Comparison of ENCODE assay signal across 24 cellular contexts in genomic region chr1:93262645-93263044, GRCh38.
"Had no signal": no experiment of that assay in that cellular context is flagged by ENCODE, and none has a peak within 500 bp of the region (broad histone marks: within the 10 kb centered on the region; RNA-seq: fewer than 3 reads in every experiment).

No MANE protein-coding gene starts in this region.

- ATAC-seq: activated CD8-positive, alpha-beta memory T cell treated with anti-CD3 and anti-CD28 coated beads, Interleukin-2, amount 10 ng/mL, durations not matched to agents 7 days and 5 days; activated naive CD4-positive, alpha-beta T cell treated with anti-CD3 and anti-CD28 coated beads, Interleukin-2, amount 50 U/mL, for 72 hours; activated naive CD8-positive, alpha-beta T cell treated with anti-CD3 and anti-CD28 coated beads, Interleukin-2, amount 50 U/mL, for 24 hours; PC-3; T-helper 17 cell; WTC11 had no signal

- DNase-seq: activated CD4-positive, alpha-beta T cell treated with anti-CD3 and anti-CD28 coated beads for 48 hours; activated CD4-positive, alpha-beta T cell treated with anti-CD3 and anti-CD28 coated beads, Interleukin-2, amount 50 U/mL, for 4 hours; activated CD4-positive, CD25-positive, alpha-beta regulatory T cell treated with anti-CD3 and anti-CD28 coated beads, Interleukin-2, amount 50 U/mL, for 72 hours; activated CD8-positive, alpha-beta memory T cell treated with anti-CD3 and anti-CD28 coated beads, Interleukin-2, amount 10 ng/mL, durations not matched to agents 7 days and 5 days; activated effector memory CD4-positive, alpha-beta T cell treated with Interleukin-2 at 50 U/mL for 16 hours; activated naive CD4-positive, alpha-beta T cell; activated naive CD8-positive, alpha-beta T cell treated with anti-CD3 and anti-CD28 coated beads, Interleukin-2, amount 50 U/mL, for 24 hours; activated T-cell treated with anti-CD3 and anti-CD28 coated beads, Interleukin-2, amount 50 U/mL, for 24 hours; brain microvascular endothelial cell; caudate nucleus; NCI-H1092 treated with DMSO at 0.1 percent for 48 hours; NCI-H1436; NCI-H1694 treated with DMSO at 0.1 percent for 48 hours; NCI-H2029 treated with DMSO at 0.1 percent for 48 hours; NCI-H510A treated with DMSO at 0.1 percent for 48 hours; NCI-H69; NK-92 treated with Interleukin-12 subunit alpha and Interleukin-12 subunit beta, amount 100 ng/mL, for 24 hours; PC-3; SHP77 treated with DMSO at 0.1 percent for 48 hours; T-helper 17 cell; T-helper 9 cell had no signal

- H3K27me3 ChIP-seq: brain microvascular endothelial cell had no signal

- H3K27ac ChIP-seq: brain microvascular endothelial cell had no signal

- FAIRE-seq: RCC 7860 had no signal

- H3K36me3 ChIP-seq: brain microvascular endothelial cell had no signal
